Comparison of ENCODE assay signal across 8 cellular contexts in the genomic region with DNA sequence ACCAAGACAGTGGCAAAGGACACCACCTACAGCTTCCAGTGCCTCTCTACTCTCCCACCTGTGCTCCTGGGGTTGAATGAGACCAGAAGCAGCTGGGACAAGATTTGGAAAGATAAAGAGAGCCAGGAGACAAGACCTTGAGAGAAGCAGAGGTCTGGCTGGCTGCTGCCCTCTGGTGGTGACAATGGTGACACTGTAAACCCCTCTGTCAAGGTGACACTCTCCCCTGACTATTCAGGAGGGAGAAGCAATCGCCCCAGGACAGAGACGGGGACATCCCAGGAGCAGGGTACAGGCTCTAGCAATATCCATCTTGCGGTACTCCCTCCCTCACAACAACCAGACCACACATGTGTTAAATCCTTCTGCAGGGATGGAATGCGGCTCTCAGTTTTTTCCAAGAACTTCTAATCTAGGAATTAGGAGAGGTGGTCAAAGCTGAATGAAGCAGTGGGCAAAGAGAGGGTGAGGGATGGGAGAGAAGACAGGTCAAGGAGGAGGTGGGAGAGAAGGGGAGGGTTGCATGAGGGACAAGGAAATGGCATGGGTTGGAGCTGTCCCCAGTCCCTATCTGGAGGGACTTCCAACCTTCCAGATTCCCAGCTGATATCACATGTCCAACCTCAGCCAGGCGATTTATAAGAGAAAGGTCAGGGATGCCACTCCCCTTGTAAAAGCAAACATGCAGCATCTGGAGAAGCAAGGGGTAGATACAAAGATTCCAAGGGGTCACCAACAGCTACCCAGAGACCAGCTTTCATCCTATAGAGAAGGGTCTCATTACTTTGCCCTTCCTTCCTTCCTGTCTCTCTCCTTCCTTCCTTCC.
DNase-seq lines count a peak whose midpoint lies in the region; ATAC-seq and TF ChIP-seq lines count a peak whose summit lies in the region.

No MANE protein-coding gene starts in this region.

- CTCF ChIA-PET in AG04449 (lab: Yijun Ruan, JAX): interaction anchor here (0.7 to 8.9 kb wide), 43 partner anchors 8 to 549 kb away, joined by 3 to 165 read pairs (median 4); partner anchors contain the start of genes ABI3, GNGT2 and PHB1

- TF ChIP-seq CTCF in AG04449 (IDR thresholded peaks at IDR 0.05; ENCODE audit: insufficient read depth, low read length, missing control alignments): peak; percentile 79

- H3K4me3 ChIP-seq in AG04449 (ENCODE audit: low read depth, low read length): no peak overlapping the region

- H3K27ac ChIP-seq in caudate nucleus (ENCODE audit: low read depth, low read length): no peak overlapping the region

- POLR2A ChIA-PET in AG04449 (lab: Yijun Ruan, JAX): no interaction called here

- peak; percentile 10 for DNase-seq in AG04449 (ENCODE audit: low read depth, low spot score)
- peak; percentile 75 for DNase-seq in NCI-H2196 (lab: John Stamatoyannopoulos, UW; ENCODE audit: unreplicated experiment)
- peak; percentile 67 for DNase-seq in activated CD4-positive, CD25-positive, alpha-beta regulatory T cell treated with anti-CD3 and anti-CD28 coated beads, Interleukin-2, amount 50 U/mL, for 16 hours (ENCODE audit: low read depth, low spot score)
- peak in 50 of 61 donors; percentile 2 to 76 (median 36) for DNase-seq in caudate nucleus (lab: John Stamatoyannopoulos, UW)
- peak; percentile 86 for DNase-seq in left kidney (ENCODE audit: low read depth, low spot score)
- peak; percentile 80 for DNase-seq in stimulated activated CD4-positive, alpha-beta T cell treated with anti-CD3 and anti-CD28 coated beads, Interleukin-4, amount 100 ng/mL, for 1 hour

- ATAC-seq in GM18909 (IDR thresholded peaks at IDR 0.05; ENCODE audit: poor library complexity, unreplicated experiment) (peak; percentile 36), HG02885 (IDR thresholded peaks at IDR 0.05; ENCODE audit: poor library complexity, unreplicated experiment) (no peak)

Comparison
In these comparisons a context has a peak if more than half of its experiments do, and no peak if none do; other contexts are left out.
1. DNase-seq: peak in every context shown above with its lines; median percentile 86 in left kidney; 80 in stimulated activated CD4-positive, alpha-beta T cell treated with anti-CD3 and anti-CD28 coated beads, Interleukin-4, amount 100 ng/mL, for 1 hour; 75 in NCI-H2196; 67 in activated CD4-positive, CD25-positive, alpha-beta regulatory T cell treated with anti-CD3 and anti-CD28 coated beads, Interleukin-2, amount 50 U/mL, for 16 hours; 36 in caudate nucleus; 10 in AG04449.